In genomic region chr14:66426451-66426850, GRCh38 we compare ENCODE assay signal across 15 cellular contexts. TPM values are rescaled to one million over a fixed set of nuclear protein-coding genes. Genes with fewer than 3 reads are reported as not detected.
A peak's percentile ranks its signal among the peaks of the same experiment; 100 is the strongest.
DNase-seq lines count a peak whose midpoint lies in the region; FAIRE-seq and TF ChIP-seq lines count a peak whose summit lies in the region.
"Had no signal": no experiment of that assay in that cellular context is flagged by ENCODE, and none has a peak within 500 bp of the region (broad histone marks: within the 10 kb centered on the region; RNA-seq: fewer than 3 reads in every experiment).

No MANE protein-coding gene starts in this region.

- no peak for TF ChIP-seq EP300 in tibial nerve (IDR thresholded peaks at IDR 0.05)

- H3K36me3 ChIP-seq in tibial nerve = no peaks in the 10 kb centered on the region
- H3K36me3 ChIP-seq: BE2C had no signal

- no peak for TF ChIP-seq CTCF in coronary artery (IDR thresholded peaks at IDR 0.05)
- no peak for TF ChIP-seq CTCF in tibial nerve (IDR thresholded peaks at IDR 0.05)

- DNase-seq in DMS79 (lab: John Stamatoyannopoulos, UW) (peak; percentile 90), DMS79 treated with DMSO at 0.1 percent for 48 hours (lab: John Stamatoyannopoulos, UW) (peak; percentile 90), kidney glomerular epithelial cell (lab: John Stamatoyannopoulos, UW) (peak; percentile 26), renal cortical epithelial cell (ENCODE audit: low read depth) (peak; percentile 50), coronary artery (ENCODE audit: low spot score) (no peak), tibial nerve (ENCODE audit: low spot score in 2 of 2) (no peak), H54 (ENCODE audit: insufficient read length, low spot score) (no peak)
- no peak for DNase-seq in stimulated activated CD4-positive, alpha-beta T cell treated with anti-CD3 and anti-CD28 coated beads, Interleukin-2, amount 100 ng/mL, for 48 hours
- DNase-seq: BE2C; CD4-positive, alpha-beta memory T cell; DND-41; GDM1 had no signal

- no peaks in the 10 kb centered on the region for H3K9me3 ChIP-seq in tibial nerve
- H3K9me3 ChIP-seq: A549, BE2C had no signal

- H3K4me3 ChIP-seq in coronary artery (no peak overlapping the region), tibial nerve (no peak overlapping the region)
- H3K4me3 ChIP-seq: A549 had no signal

- H3K27ac ChIP-seq in coronary artery (no peak overlapping the region), tibial nerve (no peak overlapping the region)
- H3K27ac ChIP-seq: A549, C4-2B had no signal

- TF ChIP-seq POLR2A in tibial nerve (IDR thresholded peaks at IDR 0.05) = no peak
- TF ChIP-seq POLR2A in H54 (IDR thresholded peaks at IDR 0.05; ENCODE audit: low read depth, low read length) = no peak

- 77 to 80% methylated on average over 2 of the region's 2 CpGs for WGBS in tibial nerve, 2 donors

- no peaks in the 10 kb centered on the region for H3K4me1 ChIP-seq in tibial nerve
- H3K4me1 ChIP-seq: A549, BE2C had no signal

- no peaks in the 10 kb centered on the region for H3K27me3 ChIP-seq in tibial nerve
- H3K27me3 ChIP-seq: BE2C had no signal

- FAIRE-seq in H54 (lab: Jason Lieb, UNC) = no peak
- FAIRE-seq: A549 had no signal

RNA-seq across cellular contexts. Expression of gene CCDC196, which starts 59.7 kb away (rescaled TPM):
- total RNA-seq in renal cortical epithelial cell = not detected in 2 replicates
- not detected for total RNA-seq in tibial nerve
- total RNA-seq: CD4-positive, alpha-beta memory T cell; H4 had no signal

Comparison
In these comparisons a context has a peak if more than half of its experiments do, and no peak if none do; other contexts are left out.
1. DNase-seq: peak in DMS79 (single experiment), DMS79 treated with DMSO at 0.1 percent for 48 hours (single experiment), kidney glomerular epithelial cell (single experiment) and renal cortical epithelial cell (single experiment); none in coronary artery (single experiment), tibial nerve (0 of 2), H54 (single experiment) and stimulated activated CD4-positive, alpha-beta T cell treated with anti-CD3 and anti-CD28 coated beads, Interleukin-2, amount 100 ng/mL, for 48 hours (0 of 2).